In the genomic region with DNA sequence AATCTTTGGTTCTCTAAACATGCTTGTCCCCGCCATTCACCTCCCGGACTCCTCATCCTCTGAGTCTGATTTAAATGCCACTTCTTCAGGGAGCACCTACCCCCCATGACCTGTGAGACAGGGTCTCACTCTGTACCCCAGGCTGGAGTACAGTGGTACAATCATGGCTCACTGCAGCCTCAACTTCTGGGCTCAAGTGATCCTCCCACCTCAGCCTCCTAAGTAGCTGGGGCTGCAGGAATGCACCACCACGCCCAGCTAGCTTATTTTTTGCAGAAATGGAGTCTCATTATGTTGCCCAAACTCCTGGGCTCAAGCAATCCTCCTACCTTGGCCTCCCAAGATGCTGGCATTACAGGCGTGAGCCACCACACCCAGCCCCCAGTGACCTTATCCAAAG, we compare ENCODE assay signal across 1 cellular context.
TF ChIP-seq lines count a peak whose summit lies in the region.

No MANE protein-coding gene starts in this region.

TF ChIP-seq in HepG2, 621 proteins besides CTCF, POLR2A, EP300 and RAD21:
- TF ChIP-seq CAMTA2 (CRISPR knock-in tag; IDR thresholded peaks at IDR 0.05; ENCODE audit: borderline replicate concordance) (0 out of 2 replicates have a peak, but pooled peaks have one; percentile 27), TBX2 (CRISPR knock-in tag; IDR thresholded peaks at IDR 0.05; ENCODE audit: borderline replicate concordance) (peak; percentile 22; the same call in 1 of the 2 replicates), ZNF746 (CRISPR knock-in tag; IDR thresholded peaks at IDR 0.05) (no peak)
- TF ChIP-seq, protein P1, sequence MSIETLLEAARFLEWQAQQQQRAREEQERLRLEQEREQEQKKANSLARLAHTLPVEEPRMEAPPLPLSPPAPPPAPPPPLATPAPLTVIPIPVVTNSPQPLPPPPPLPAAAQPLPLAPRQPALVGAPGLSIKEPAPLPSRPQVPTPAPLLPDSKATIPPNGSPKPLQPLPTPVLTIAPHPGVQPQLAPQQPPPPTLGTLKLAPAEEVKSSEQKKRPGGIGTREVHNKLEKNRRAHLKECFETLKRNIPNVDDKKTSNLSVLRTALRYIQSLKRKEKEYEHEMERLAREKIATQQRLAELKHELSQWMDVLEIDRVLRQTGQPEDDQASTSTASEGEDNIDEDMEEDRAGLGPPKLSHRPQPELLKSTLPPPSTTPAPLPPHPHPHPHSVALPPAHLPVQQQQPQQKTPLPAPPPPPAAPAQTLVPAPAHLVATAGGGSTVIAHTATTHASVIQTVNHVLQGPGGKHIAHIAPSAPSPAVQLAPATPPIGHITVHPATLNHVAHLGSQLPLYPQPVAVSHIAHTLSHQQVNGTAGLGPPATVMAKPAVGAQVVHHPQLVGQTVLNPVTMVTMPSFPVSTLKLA (IDR thresholded peaks at IDR 0.05) = no peak
- TF ChIP-seq, protein P2, sequence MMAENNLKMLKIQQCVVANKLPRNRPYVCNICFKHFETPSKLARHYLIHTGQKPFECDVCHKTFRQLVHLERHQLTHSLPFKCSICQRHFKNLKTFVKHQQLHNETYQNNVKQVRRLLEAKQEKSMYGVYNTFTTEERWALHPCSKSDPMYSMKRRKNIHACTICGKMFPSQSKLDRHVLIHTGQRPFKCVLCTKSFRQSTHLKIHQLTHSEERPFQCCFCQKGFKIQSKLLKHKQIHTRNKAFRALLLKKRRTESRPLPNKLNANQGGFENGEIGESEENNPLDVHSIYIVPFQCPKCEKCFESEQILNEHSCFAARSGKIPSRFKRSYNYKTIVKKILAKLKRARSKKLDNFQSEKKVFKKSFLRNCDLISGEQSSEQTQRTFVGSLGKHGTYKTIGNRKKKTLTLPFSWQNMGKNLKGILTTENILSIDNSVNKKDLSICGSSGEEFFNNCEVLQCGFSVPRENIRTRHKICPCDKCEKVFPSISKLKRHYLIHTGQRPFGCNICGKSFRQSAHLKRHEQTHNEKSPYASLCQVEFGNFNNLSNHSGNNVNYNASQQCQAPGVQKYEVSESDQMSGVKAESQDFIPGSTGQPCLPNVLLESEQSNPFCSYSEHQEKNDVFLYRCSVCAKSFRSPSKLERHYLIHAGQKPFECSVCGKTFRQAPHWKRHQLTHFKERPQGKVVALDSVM (CRISPR knock-in tag; IDR thresholded peaks at IDR 0.05) = peak; percentile 91
